In the genomic region with DNA sequence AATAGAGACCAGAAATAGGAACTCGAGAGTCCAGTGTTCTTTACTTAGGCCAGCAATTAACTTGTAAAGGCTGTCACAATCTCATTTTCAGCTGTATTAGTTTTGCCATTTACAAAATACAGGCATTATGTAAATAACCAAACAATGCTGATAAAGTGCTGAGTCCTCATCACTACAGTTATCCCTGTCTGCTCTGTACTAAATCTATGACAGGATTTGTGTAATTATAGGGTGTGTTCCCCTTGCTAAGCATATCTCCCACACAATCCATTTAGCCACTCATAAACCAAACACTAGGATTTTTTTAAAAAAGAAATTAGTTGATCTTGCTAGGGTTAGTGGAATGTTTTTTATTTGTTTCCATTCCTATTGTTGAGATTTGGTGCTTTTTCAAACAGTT, we compare ENCODE assay signal across 37 cellular contexts. TPM values are rescaled to one million over a fixed set of nuclear protein-coding genes. Genes with fewer than 3 reads are reported as not detected.
"Had no signal": no experiment of that assay in that cellular context is flagged by ENCODE, and none has a peak within 500 bp of the region (broad histone marks: within the 10 kb centered on the region; RNA-seq: fewer than 3 reads in every experiment).

No MANE protein-coding gene starts in this region.

- H3K4me3 Mint-ChIP-seq: activated B cell treated with CpG ODN at 0.5 μM for 24 hours; activated CD4-positive, alpha-beta memory T cell treated with anti-CD3 and anti-CD28 coated beads for 36 hours; activated naive CD4-positive, alpha-beta T cell treated with anti-CD3 and anti-CD28 coated beads for 36 hours; activated T-cell treated with anti-CD3 and anti-CD28 coated beads, Interleukin-2, amount 50 U/mL, for 4 hours; activated T-helper 1 cell treated with anti-CD3 and anti-CD28 coated beads, Interleukin-12 subunit alpha, Interleukin-12 subunit beta, Interleukin-2, Interleukin-4 antibody, amounts not matched to agents 30 ng/mL and 10 ng/mL and 1 ng/mL, durations not matched to agents 14 hours and 24 hours and 36 hours had no signal

- H3K36me3 ChIP-seq: adrenal gland, breast epithelium had no signal

- H3K9me3 ChIP-seq: adrenal gland, body of pancreas had no signal

- H3K4me1 Mint-ChIP-seq: activated B cell treated with CpG ODN at 0.5 μM for 24 hours had no signal

- H3K4me3 ChIP-seq: adrenal gland, body of pancreas, breast epithelium, K562, PC-9 had no signal

- ATAC-seq: activated naive CD4-positive, alpha-beta T cell treated with anti-CD3 and anti-CD28 coated beads, Interleukin-2, amount 50 U/mL, for 72 hours; activated T-cell treated with anti-CD3 and anti-CD28 coated beads, Interleukin-2, amount 50 U/mL, for 4 hours; body of pancreas; K562 had no signal

- H3K27ac Mint-ChIP-seq: activated B cell treated with CpG ODN at 0.5 μM for 24 hours; activated CD4-positive, alpha-beta memory T cell treated with anti-CD3 and anti-CD28 coated beads for 36 hours; activated naive CD4-positive, alpha-beta T cell treated with anti-CD3 and anti-CD28 coated beads for 36 hours; activated naive CD4-positive, alpha-beta T cell treated with anti-CD3 and anti-CD28 coated beads, Interleukin-2, amount 50 U/mL, for 72 hours; activated T-helper 1 cell treated with anti-CD3 and anti-CD28 coated beads, Interleukin-12 subunit alpha, Interleukin-12 subunit beta, Interleukin-2, Interleukin-4 antibody, amounts not matched to agents 30 ng/mL and 10 ng/mL and 1 ng/mL, durations not matched to agents 14 hours and 24 hours and 36 hours had no signal

- DNase-seq: activated B cell treated with CpG ODN at 0.5 μM for 24 hours; activated CD4-positive, alpha-beta memory T cell treated with anti-CD3 and anti-CD28 coated beads for 36 hours; activated CD4-positive, alpha-beta T cell treated with anti-CD3 and anti-CD28 coated beads for 4 hours; activated CD4-positive, alpha-beta T cell treated with anti-CD3 and anti-CD28 coated beads, Interleukin-2, amount 50 U/mL, for 1 hour; activated CD4-positive, CD25-positive, alpha-beta regulatory T cell treated with anti-CD3 and anti-CD28 coated beads, Interleukin-2, amount 50 U/mL, for 72 hours; activated CD8-positive, alpha-beta memory T cell treated with anti-CD3 and anti-CD28 coated beads, Interleukin-2, amount 50 U/mL, for 4 hours; activated gamma-delta T cell treated with Interleukin-2 at 50 U/mL for 16 hours; activated naive CD4-positive, alpha-beta T cell treated with anti-CD3 and anti-CD28 coated beads for 36 hours; activated T-cell treated with anti-CD3 and anti-CD28 coated beads for 4 hours; activated T-cell treated with anti-CD3 and anti-CD28 coated beads, Interleukin-2, amount 50 U/mL, for 4 hours; adrenal gland; body of pancreas; NCI-H1092 treated with DMSO at 0.1 percent for 48 hours; NCI-H1436; NCI-H1694; NCI-H1930; NCI-H2107; NCI-H2171; NCI-H2227 treated with DMSO at 0.1 percent for 48 hours; NCI-H446; NCI-H510A treated with DMSO at 0.1 percent for 48 hours; NCI-H82; NK-92 treated with Interleukin-12 subunit alpha and Interleukin-12 subunit beta, amount 100 ng/mL, for 24 hours; PC-9; Right ventricle myocardium superior; SW 1271; T-helper 1 cell; T-helper 2 cell; T-helper 9 cell had no signal

- H3K4me1 ChIP-seq: adrenal gland, body of pancreas, breast epithelium had no signal

- H3K36me3 Mint-ChIP-seq: activated CD4-positive, alpha-beta memory T cell treated with anti-CD3 and anti-CD28 coated beads for 36 hours; activated naive CD4-positive, alpha-beta T cell treated with anti-CD3 and anti-CD28 coated beads, Interleukin-2, amount 50 U/mL, for 72 hours had no signal

- H3K9me3 Mint-ChIP-seq: activated T-helper 1 cell treated with anti-CD3 and anti-CD28 coated beads, Interleukin-12 subunit alpha, Interleukin-12 subunit beta, Interleukin-2, Interleukin-4 antibody, amounts not matched to agents 30 ng/mL and 10 ng/mL and 1 ng/mL, durations not matched to agents 14 hours and 24 hours and 36 hours had no signal

- H3K27ac ChIP-seq: adrenal gland, body of pancreas, breast epithelium, PC-9, VCaP had no signal

- H3K27me3 ChIP-seq: body of pancreas, breast epithelium had no signal

RNA-seq across cellular contexts. Expression of gene PDX1, which starts 23.2 kb away (rescaled TPM):
- total RNA-seq: activated B cell treated with CpG ODN at 0.5 μM for 24 hours; activated CD4-positive, alpha-beta memory T cell treated with anti-CD3 and anti-CD28 coated beads for 36 hours; activated naive CD4-positive, alpha-beta T cell treated with anti-CD3 and anti-CD28 coated beads for 36 hours; activated naive CD4-positive, alpha-beta T cell treated with anti-CD3 and anti-CD28 coated beads, Interleukin-2, amount 50 U/mL, for 72 hours; activated T-cell treated with anti-CD3 and anti-CD28 coated beads, Interleukin-2, amount 50 U/mL, for 4 hours; activated T-helper 1 cell treated with anti-CD3 and anti-CD28 coated beads, Interleukin-12 subunit alpha, Interleukin-12 subunit beta, Interleukin-2, Interleukin-4 antibody, amounts not matched to agents 30 ng/mL and 10 ng/mL and 1 ng/mL, durations not matched to agents 14 hours and 24 hours and 36 hours; adrenal gland; astrocyte; breast epithelium; cardiac septum; K562; M059J; PC-9; Right ventricle myocardium superior had no signal

RNA-seq across cellular contexts. Expression of gene CDX2, which starts 26.1 kb away (rescaled TPM):
- total RNA-seq: activated B cell treated with CpG ODN at 0.5 μM for 24 hours; activated CD4-positive, alpha-beta memory T cell treated with anti-CD3 and anti-CD28 coated beads for 36 hours; activated naive CD4-positive, alpha-beta T cell treated with anti-CD3 and anti-CD28 coated beads for 36 hours; activated naive CD4-positive, alpha-beta T cell treated with anti-CD3 and anti-CD28 coated beads, Interleukin-2, amount 50 U/mL, for 72 hours; activated T-helper 1 cell treated with anti-CD3 and anti-CD28 coated beads, Interleukin-12 subunit alpha, Interleukin-12 subunit beta, Interleukin-2, Interleukin-4 antibody, amounts not matched to agents 30 ng/mL and 10 ng/mL and 1 ng/mL, durations not matched to agents 14 hours and 24 hours and 36 hours; astrocyte; cardiac septum; M059J; PC-9; Right ventricle myocardium superior had no signal

RNA-seq across cellular contexts. Expression of gene URAD, which starts 45.5 kb away (rescaled TPM):
- total RNA-seq: activated B cell treated with CpG ODN at 0.5 μM for 24 hours; activated CD4-positive, alpha-beta memory T cell treated with anti-CD3 and anti-CD28 coated beads for 36 hours; activated naive CD4-positive, alpha-beta T cell treated with anti-CD3 and anti-CD28 coated beads for 36 hours; activated naive CD4-positive, alpha-beta T cell treated with anti-CD3 and anti-CD28 coated beads, Interleukin-2, amount 50 U/mL, for 72 hours; activated T-cell treated with anti-CD3 and anti-CD28 coated beads, Interleukin-2, amount 50 U/mL, for 4 hours; activated T-helper 1 cell treated with anti-CD3 and anti-CD28 coated beads, Interleukin-12 subunit alpha, Interleukin-12 subunit beta, Interleukin-2, Interleukin-4 antibody, amounts not matched to agents 30 ng/mL and 10 ng/mL and 1 ng/mL, durations not matched to agents 14 hours and 24 hours and 36 hours; adrenal gland; astrocyte; body of pancreas; cardiac septum; K562; M059J; PC-9; Right ventricle myocardium superior had no signal
